Comparison of ENCODE assay signal across 11 cellular contexts in genomic region chr2:158724803-158725271, GRCh38.
DNase-seq lines count a peak whose midpoint lies in the region; ATAC-seq and TF ChIP-seq lines count a peak whose summit lies in the region.
"Had no signal": no experiment of that assay in that cellular context is flagged by ENCODE, and none has a peak within 500 bp of the region (broad histone marks: within the 10 kb centered on the region; RNA-seq: fewer than 3 reads in every experiment).

No MANE protein-coding gene starts in this region.

- peak overlapping the region; percentile 18 for H3K27ac ChIP-seq in upper lobe of right lung

- H3K36me3 ChIP-seq in upper lobe of right lung: no peaks in the 10 kb centered on the region

- peaks cover 2% of the 10 kb centered on the region for H3K9me3 Mint-ChIP-seq in glutamatergic neuron (ENCODE audit: unreplicated experiment)
- H3K9me3 Mint-ChIP-seq in activated naive CD8-positive, alpha-beta T cell treated with anti-CD3 and anti-CD28 coated beads for 36 hours: no peaks in the 10 kb centered on the region

- H3K27ac Mint-ChIP-seq in glutamatergic neuron (ENCODE audit: unreplicated experiment): peak overlapping the region; percentile 33
- H3K27ac Mint-ChIP-seq in activated naive CD8-positive, alpha-beta T cell treated with anti-CD3 and anti-CD28 coated beads for 36 hours: no peak overlapping the region

- peaks cover 18% of the 10 kb centered on the region for H3K4me1 Mint-ChIP-seq in glutamatergic neuron (ENCODE audit: low read depth, unreplicated experiment)
- no peaks in the 10 kb centered on the region for H3K4me1 Mint-ChIP-seq in activated naive CD8-positive, alpha-beta T cell treated with anti-CD3 and anti-CD28 coated beads for 36 hours

- H3K36me3 Mint-ChIP-seq in glutamatergic neuron (ENCODE audit: unreplicated experiment): no peaks in the 10 kb centered on the region
- H3K36me3 Mint-ChIP-seq in activated naive CD8-positive, alpha-beta T cell treated with anti-CD3 and anti-CD28 coated beads for 36 hours: no peaks in the 10 kb centered on the region

- no peaks in the 10 kb centered on the region for H3K27me3 ChIP-seq in upper lobe of right lung

- no peak for TF ChIP-seq CTCF in glutamatergic neuron (IDR thresholded peaks at IDR 0.05; ENCODE audit: partially characterized antibody, unreplicated experiment)
- TF ChIP-seq CTCF in upper lobe of right lung (IDR thresholded peaks at IDR 0.05): no peak

- H3K27me3 Mint-ChIP-seq in glutamatergic neuron (ENCODE audit: unreplicated experiment): peaks cover 2% of the 10 kb centered on the region
- no peaks in the 10 kb centered on the region for H3K27me3 Mint-ChIP-seq in activated naive CD8-positive, alpha-beta T cell treated with anti-CD3 and anti-CD28 coated beads for 36 hours

- H3K4me1 ChIP-seq in upper lobe of right lung: peaks cover 18% of the 10 kb centered on the region

- peak; percentile 36 for DNase-seq in SIG-M5 treated with dmso at 0.1 percent for 504 hours (lab: John Stamatoyannopoulos, UW; ENCODE audit: unreplicated experiment)
- no peak for DNase-seq in SIG-M5 (lab: John Stamatoyannopoulos, UW)
- peak; percentile 50 for DNase-seq in RPMI7951 (ENCODE audit: low read depth)
- no peak for DNase-seq in glutamatergic neuron
- DNase-seq in upper lobe of right lung: no peak
- DNase-seq in SHP77 treated with DMSO at 0.1 percent for 48 hours (lab: John Stamatoyannopoulos, UW): no peak
- no peak for DNase-seq in activated naive CD8-positive, alpha-beta T cell treated with anti-CD3 and anti-CD28 coated beads for 36 hours
- no peak for DNase-seq in NCI-H2029 (lab: John Stamatoyannopoulos, UW)
- DNase-seq: activated CD4-positive, CD25-positive, alpha-beta regulatory T cell; activated effector memory CD4-positive, alpha-beta T cell treated with Interleukin-2 at 50 U/mL for 16 hours; AML-193 had no signal

- peak overlapping the region; percentile 28 for H3K4me3 Mint-ChIP-seq in glutamatergic neuron (ENCODE audit: unreplicated experiment)
- no peak overlapping the region for H3K4me3 Mint-ChIP-seq in activated naive CD8-positive, alpha-beta T cell treated with anti-CD3 and anti-CD28 coated beads for 36 hours

- ATAC-seq in upper lobe of right lung: peak; percentile 81

- intact Hi-C loops in upper lobe of right lung (cut with DNase I): no loop called here

- H3K9me3 ChIP-seq in upper lobe of right lung: no peaks in the 10 kb centered on the region

- no peak overlapping the region for H3K4me3 ChIP-seq in upper lobe of right lung

Comparison
In these comparisons a context has a peak if more than half of its experiments do, and no peak if none do; other contexts are left out.
1. DNase-seq: peak in SIG-M5 treated with dmso at 0.1 percent for 504 hours (single experiment) and RPMI7951 (single experiment); none in SIG-M5 (single experiment), glutamatergic neuron (single experiment), upper lobe of right lung (single experiment), SHP77 treated with DMSO at 0.1 percent for 48 hours (single experiment), activated naive CD8-positive, alpha-beta T cell treated with anti-CD3 and anti-CD28 coated beads for 36 hours (single experiment) and NCI-H2029 (single experiment).